ENCODE assay signal across 8 cellular contexts in the genomic region with DNA sequence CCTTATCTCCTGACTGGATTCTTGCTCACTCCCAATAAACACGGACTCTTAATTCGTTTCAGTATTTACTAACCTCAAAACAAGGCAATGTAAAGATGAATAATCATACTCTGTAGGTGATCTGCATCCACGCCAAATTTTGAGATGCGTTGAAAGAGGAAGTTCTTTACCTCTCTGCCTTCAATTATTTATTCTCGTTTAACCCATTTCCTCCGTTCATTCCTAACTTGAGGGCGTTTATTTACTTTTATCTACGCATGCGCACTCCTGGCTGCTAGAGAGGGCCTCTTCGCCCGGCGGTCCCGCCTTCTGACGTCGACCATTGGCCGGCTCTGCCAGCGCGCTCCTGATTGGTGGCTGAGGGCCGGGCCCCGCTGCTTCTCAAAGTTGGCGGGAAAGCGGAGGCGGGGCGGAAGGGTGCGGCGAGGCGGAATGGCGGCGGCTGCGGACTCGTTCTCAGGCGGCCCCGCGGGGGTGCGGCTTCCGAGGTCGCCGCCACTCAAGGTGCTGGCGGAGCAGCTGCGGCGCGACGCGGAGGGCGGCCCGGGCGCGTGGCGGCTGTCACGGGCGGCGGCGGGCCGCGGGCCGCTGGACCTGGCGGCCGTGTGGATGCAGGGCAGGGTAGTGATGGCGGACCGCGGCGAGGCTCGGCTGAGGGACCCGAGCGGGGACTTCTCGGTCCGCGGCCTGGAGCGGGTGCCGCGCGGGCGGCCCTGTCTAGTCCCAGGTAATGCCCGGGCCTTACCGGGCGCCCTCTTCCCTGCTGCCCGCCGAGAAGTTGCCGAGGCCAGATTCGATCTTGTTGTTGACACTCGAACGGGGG. TPM values are rescaled to one million over a fixed set of nuclear protein-coding genes. Genes with fewer than 3 reads are reported as not detected.
DNase-seq lines count a peak whose midpoint lies in the region; ATAC-seq and TF ChIP-seq lines count a peak whose summit lies in the region.

A gene (plus strand): TSS at position 420 of the 823 bp plus-strand sequence. CDS start 13 bp downstream, at position 433.

- peak within 1 kb of the TSS; percentile 44 to 84 (median 59) for H3K27ac Mint-ChIP-seq in IgD-negative memory B cell

- H3K4me1 ChIP-seq in mucosa of descending colon (ENCODE audit: low read depth) = peaks cover 6% of the 10 kb centered on the region

- intact Hi-C loops in mucosa of descending colon (cut with DNase I, micrococcal nuclease) = loop anchor here in 1 of 2 donors (10.0 kb wide), 1 partner anchor 80 kb away; a partner anchor contains a TSS

- no peak within 1 kb of the TSS for H3K27ac ChIP-seq in epithelial cell of prostate

- no peaks in the 10 kb centered on the region for H3K36me3 Mint-ChIP-seq in IgD-negative memory B cell

- H3K9me3 Mint-ChIP-seq in IgD-negative memory B cell = no peaks in the 10 kb centered on the region

- H3K36me3 ChIP-seq in mucosa of descending colon (ENCODE audit: low read depth) = no peaks in the 10 kb centered on the region

- H3K27me3 Mint-ChIP-seq in IgD-negative memory B cell = no peaks in the 10 kb centered on the region

- H3K4me3 Mint-ChIP-seq in IgD-negative memory B cell = peak within 1 kb of the TSS; percentile 86 to 96 (median 90)

- peak; percentile 96 for ATAC-seq in GM21576 (IDR thresholded peaks at IDR 0.05; ENCODE audit: unreplicated experiment)
- ATAC-seq in mucosa of descending colon = peak; percentile 99

- DNase-seq in DMS153 (lab: John Stamatoyannopoulos, UW) = peak; percentile 96
- peak; percentile 99 for DNase-seq in OCI-M1 (lab: John Stamatoyannopoulos, UW)
- DNase-seq in activated T-cell treated with anti-CD3 and anti-CD28 coated beads for 1 hour (ENCODE audit: low read depth) = peak; percentile 93
- DNase-seq in epithelial cell of prostate (ENCODE audit: low read depth, low spot score) = peak; percentile 67
- peak; percentile 97 to 98 (median 97) for DNase-seq in mucosa of descending colon
- peak; percentile 95 for DNase-seq in stimulated activated CD8-positive, alpha-beta memory T cell treated with anti-CD3 and anti-CD28 coated beads, Interleukin-4, amount 100 ng/mL, for 24 hours (ENCODE audit: low read depth)

- peak within 1 kb of the TSS; percentile 25 for H3K4me3 ChIP-seq in mucosa of descending colon

- H3K4me1 Mint-ChIP-seq in IgD-negative memory B cell = peaks cover 4 to 15% (median 6%) of the 10 kb centered on the region in 3 donors

- H3K9me3 ChIP-seq in mucosa of descending colon = no peaks in the 10 kb centered on the region

- TF ChIP-seq CTCF in mucosa of descending colon (IDR thresholded peaks at IDR 0.05) = no peak

RNA-seq across cellular contexts. Expression of the gene that starts here (rescaled TPM):
- polyA plus RNA-seq in IgD-negative memory B cell = 13.8 TPM
- total RNA-seq in mucosa of descending colon = 10 to 100 TPM in 1 of 3 donors, 1 to 10 TPM in 2; 2.1 to 12.1 (median 7.0) TPM
